In the genomic region with DNA sequence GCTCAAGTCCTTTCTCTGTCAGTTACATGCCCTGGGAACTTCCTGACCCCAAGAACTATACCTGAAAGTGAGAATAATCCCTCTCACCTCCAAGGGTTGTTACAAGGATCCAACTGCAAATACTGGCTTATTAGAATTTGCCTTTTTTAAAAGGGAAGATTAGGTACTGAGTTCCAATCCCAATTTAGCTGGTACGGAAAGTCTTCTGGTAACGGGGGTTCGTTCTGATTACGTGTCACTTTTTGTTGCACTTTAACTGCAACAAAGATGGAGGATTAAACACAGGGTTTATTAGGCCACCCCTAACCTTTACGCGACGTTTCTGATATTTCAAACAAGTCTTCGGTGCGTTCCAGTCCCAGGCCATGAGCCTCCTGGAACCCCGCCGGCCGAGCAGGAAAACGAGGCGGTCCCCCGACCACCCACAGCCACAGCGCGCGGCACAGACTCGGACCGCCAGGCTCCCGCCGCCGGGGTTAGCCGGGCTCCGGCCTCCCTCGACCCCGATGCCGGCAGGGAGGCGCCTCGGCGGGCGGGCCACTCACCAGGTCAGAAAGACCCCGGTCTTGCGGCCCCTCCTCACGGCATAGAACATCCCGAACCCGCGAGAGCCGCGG, we compare ENCODE assay signal across 8 cellular contexts. TPM values are rescaled to one million over a fixed set of nuclear protein-coding genes. Genes with fewer than 3 reads are reported as not detected.
A peak's percentile ranks its signal among the peaks of the same experiment; 100 is the strongest.
DNase-seq lines count a peak whose midpoint lies in the region; ATAC-seq lines count a peak whose summit lies in the region.

No MANE protein-coding gene starts in this region.

- peaks cover 34% of the 10 kb centered on the region for H3K4me1 Mint-ChIP-seq in activated naive CD4-positive, alpha-beta T cell treated with anti-CD3 and anti-CD28 coated beads for 36 hours (ENCODE audit: low read depth)
- peaks cover 30% of the 10 kb centered on the region for H3K4me1 Mint-ChIP-seq in activated CD4-positive, alpha-beta memory T cell treated with anti-CD3 and anti-CD28 coated beads for 36 hours (ENCODE audit: low read depth)
- peaks cover 33% of the 10 kb centered on the region for H3K4me1 Mint-ChIP-seq in stimulated activated memory B cell treated with anti-CD40 and anti-IgM and Interleukin-4, amounts not matched to agents 10 μg/mL and 1 μg/mL and 100 μg/mL, for 72 hours

- intact Hi-C loops in activated naive CD4-positive, alpha-beta T cell treated with anti-CD3 and anti-CD28 coated beads for 36 hours (cut with micrococcal nuclease), result loop anchor here (1.0 to 2.0 kb wide), 9 partner anchors 18 to 911 kb away; a partner anchor contains a TSS
- intact Hi-C loops in activated CD4-positive, alpha-beta memory T cell treated with anti-CD3 and anti-CD28 coated beads for 36 hours (cut with micrococcal nuclease), result loop anchor here (1.0 to 5.0 kb wide), 6 partner anchors 18 to 335 kb away; a partner anchor contains a TSS
- intact Hi-C loops in right cardiac atrium (cut with DNase I) (no loop called here), head of caudate nucleus (cut with DNase I) (loop anchor here (1.0 to 2.0 kb wide), 2 partner anchors 17 to 38 kb away; a partner anchor contains a TSS)

- H3K9me3 ChIP-seq in right cardiac atrium (ENCODE audit: control insufficient read depth, low read length), result no peaks in the 10 kb centered on the region

- CTCF ChIA-PET in activated naive CD4-positive, alpha-beta T cell treated with anti-CD3 and anti-CD28 coated beads for 36 hours (lab: Charles Lee), result interaction anchor here (0.6 to 1.4 kb wide), 4 partner anchors 18 to 93 kb away, joined by 4 to 8 read pairs (median 4); no protein-coding TSS in a partner anchor
- CTCF ChIA-PET in activated CD4-positive, alpha-beta memory T cell treated with anti-CD3 and anti-CD28 coated beads for 36 hours (lab: Charles Lee), result interaction anchor here (1.2 to 1.5 kb wide), 5 partner anchors 17 to 134 kb away, joined by 3 to 6 read pairs (median 3); a partner anchor contains a TSS

- H3K27me3 Mint-ChIP-seq in activated naive CD4-positive, alpha-beta T cell treated with anti-CD3 and anti-CD28 coated beads for 36 hours (ENCODE audit: low read depth), result no peaks in the 10 kb centered on the region
- H3K27me3 Mint-ChIP-seq in activated CD4-positive, alpha-beta memory T cell treated with anti-CD3 and anti-CD28 coated beads for 36 hours, result no peaks in the 10 kb centered on the region
- H3K27me3 Mint-ChIP-seq in stimulated activated memory B cell treated with anti-CD40 and anti-IgM and Interleukin-4, amounts not matched to agents 10 μg/mL and 1 μg/mL and 100 μg/mL, for 72 hours, result no peaks in the 10 kb centered on the region

- H3K4me1 ChIP-seq in right cardiac atrium (ENCODE audit: control insufficient read depth, insufficient read depth, low read length), result no peaks in the 10 kb centered on the region

- H3K36me3 Mint-ChIP-seq in activated naive CD4-positive, alpha-beta T cell treated with anti-CD3 and anti-CD28 coated beads for 36 hours (ENCODE audit: low read depth), result peaks cover 40% of the 10 kb centered on the region
- H3K36me3 Mint-ChIP-seq in activated CD4-positive, alpha-beta memory T cell treated with anti-CD3 and anti-CD28 coated beads for 36 hours, result peaks cover 37% of the 10 kb centered on the region
- H3K36me3 Mint-ChIP-seq in stimulated activated memory B cell treated with anti-CD40 and anti-IgM and Interleukin-4, amounts not matched to agents 10 μg/mL and 1 μg/mL and 100 μg/mL, for 72 hours, result peaks cover 47% of the 10 kb centered on the region

- peak overlapping the region; percentile 84 for H3K4me3 Mint-ChIP-seq in activated naive CD4-positive, alpha-beta T cell treated with anti-CD3 and anti-CD28 coated beads for 36 hours
- peak overlapping the region; percentile 86 for H3K4me3 Mint-ChIP-seq in activated CD4-positive, alpha-beta memory T cell treated with anti-CD3 and anti-CD28 coated beads for 36 hours
- H3K4me3 Mint-ChIP-seq in stimulated activated memory B cell treated with anti-CD40 and anti-IgM and Interleukin-4, amounts not matched to agents 10 μg/mL and 1 μg/mL and 100 μg/mL, for 72 hours, result peak overlapping the region; percentile 87

- WGBS in right cardiac atrium, result under 1% methylated on average over 40 of the region's 40 CpGs

- no peaks in the 10 kb centered on the region for H3K27me3 ChIP-seq in right cardiac atrium (ENCODE audit: control insufficient read depth, insufficient read depth)

- H3K9me3 Mint-ChIP-seq in activated naive CD4-positive, alpha-beta T cell treated with anti-CD3 and anti-CD28 coated beads for 36 hours, result no peaks in the 10 kb centered on the region
- no peaks in the 10 kb centered on the region for H3K9me3 Mint-ChIP-seq in activated CD4-positive, alpha-beta memory T cell treated with anti-CD3 and anti-CD28 coated beads for 36 hours
- H3K9me3 Mint-ChIP-seq in stimulated activated memory B cell treated with anti-CD40 and anti-IgM and Interleukin-4, amounts not matched to agents 10 μg/mL and 1 μg/mL and 100 μg/mL, for 72 hours, result no peaks in the 10 kb centered on the region

- POLR2A ChIA-PET in activated CD4-positive, alpha-beta memory T cell treated with anti-CD3 and anti-CD28 coated beads for 36 hours (lab: Charles Lee), result interaction anchor here (0.8 to 3.9 kb wide), 10 partner anchors 14 to 335 kb away, joined by 3 to 61 read pairs (median 4); a partner anchor contains a TSS

- peak overlapping the region; percentile 83 for H3K4me3 ChIP-seq in right cardiac atrium (ENCODE audit: low read length)

- peak overlapping the region; percentile 74 for H3K27ac ChIP-seq in right cardiac atrium (ENCODE audit: low read length)

- peak; percentile 26 for ATAC-seq in HG03097 (IDR thresholded peaks at IDR 0.05; ENCODE audit: low FRiP score, unreplicated experiment)
- peak in 1 of 2 donors; percentile 53 for ATAC-seq in right cardiac atrium
- ATAC-seq in stimulated activated memory B cell treated with anti-CD40 and anti-IgM and Interleukin-4, amounts not matched to agents 10 μg/mL and 1 μg/mL and 100 μg/mL, for 72 hours, result peak; percentile 44

- peak overlapping the region; percentile 90 for H3K27ac Mint-ChIP-seq in activated naive CD4-positive, alpha-beta T cell treated with anti-CD3 and anti-CD28 coated beads for 36 hours
- peak overlapping the region; percentile 93 for H3K27ac Mint-ChIP-seq in activated CD4-positive, alpha-beta memory T cell treated with anti-CD3 and anti-CD28 coated beads for 36 hours
- peak overlapping the region; percentile 94 for H3K27ac Mint-ChIP-seq in stimulated activated memory B cell treated with anti-CD40 and anti-IgM and Interleukin-4, amounts not matched to agents 10 μg/mL and 1 μg/mL and 100 μg/mL, for 72 hours

- DNase-seq in activated naive CD4-positive, alpha-beta T cell treated with anti-CD3 and anti-CD28 coated beads for 36 hours, result no peak
- DNase-seq in activated naive CD4-positive, alpha-beta T cell treated with anti-CD3 and anti-CD28 coated beads, Interleukin-2, amount 50 U/mL, for 16 hours, result no peak
- DNase-seq in activated CD4-positive, alpha-beta memory T cell treated with anti-CD3 and anti-CD28 coated beads for 36 hours, result no peak
- no peak for DNase-seq in right cardiac atrium
- no peak for DNase-seq in head of caudate nucleus
- no peak for DNase-seq in glomerular visceral epithelial cell (ENCODE audit: extremely low spot score)

RNA-seq across cellular contexts. Expression of a gene that starts 0.4 kb away (rescaled TPM):
- 10 to 100 TPM; 23.0 to 24.0 TPM for total RNA-seq in activated naive CD4-positive, alpha-beta T cell treated with anti-CD3 and anti-CD28 coated beads for 36 hours
- 10 to 100 TPM; 23.6 to 24.8 TPM for total RNA-seq in activated CD4-positive, alpha-beta memory T cell treated with anti-CD3 and anti-CD28 coated beads for 36 hours
- 10 to 100 TPM; 19.6 to 21.2 (median 20.0) TPM for total RNA-seq in right cardiac atrium
- 17.3 TPM for polyA plus RNA-seq in right cardiac atrium

RNA-seq across cellular contexts. Expression of a gene that starts 17.4 kb away (rescaled TPM):
- total RNA-seq in activated naive CD4-positive, alpha-beta T cell treated with anti-CD3 and anti-CD28 coated beads for 36 hours, result 1,000 to 10,000 TPM; 1,982 to 2,051 TPM
- total RNA-seq in activated CD4-positive, alpha-beta memory T cell treated with anti-CD3 and anti-CD28 coated beads for 36 hours, result 1,000 to 10,000 TPM; 1,694 to 1,737 TPM
- total RNA-seq in right cardiac atrium, result 100 to 1,000 TPM; 741 to 785 (median 759) TPM
- 1,436 TPM for polyA plus RNA-seq in right cardiac atrium

RNA-seq across cellular contexts. Expression of a gene that starts 37.2 kb away (rescaled TPM):
- under 1 TPM in 1 of 2 experiments, not detected in 1; 0.15 TPM for total RNA-seq in activated naive CD4-positive, alpha-beta T cell treated with anti-CD3 and anti-CD28 coated beads for 36 hours
- total RNA-seq in activated CD4-positive, alpha-beta memory T cell treated with anti-CD3 and anti-CD28 coated beads for 36 hours, result under 1 TPM in 1 of 2 experiments, not detected in 1; 0.31 TPM
- 10 to 100 TPM; 12.5 to 67.8 (median 36.3) TPM for total RNA-seq in right cardiac atrium
- 70.6 TPM for polyA plus RNA-seq in right cardiac atrium

RNA-seq across cellular contexts. Expression of a gene that starts 38.4 kb away (rescaled TPM):
- total RNA-seq in activated naive CD4-positive, alpha-beta T cell treated with anti-CD3 and anti-CD28 coated beads for 36 hours, result 10 to 100 TPM; 45.6 to 49.8 TPM
- 10 to 100 TPM; 36.0 to 36.4 TPM for total RNA-seq in activated CD4-positive, alpha-beta memory T cell treated with anti-CD3 and anti-CD28 coated beads for 36 hours
- 100 to 1,000 TPM; 124 to 195 (median 159) TPM for total RNA-seq in right cardiac atrium
- 132 TPM for polyA plus RNA-seq in right cardiac atrium

Comparison
In these comparisons a context has a peak if more than half of its experiments do, and no peak if none do; other contexts are left out.
1. RNA of a gene that starts 37.2 kb away (total RNA-seq): 12.5 to 67.8 TPM in right cardiac atrium; 0.31 TPM in activated CD4-positive, alpha-beta memory T cell treated with anti-CD3 and anti-CD28 coated beads for 36 hours and 0.15 TPM in activated naive CD4-positive, alpha-beta T cell treated with anti-CD3 and anti-CD28 coated beads for 36 hours; every median in the first group is over 10 times any median in the second.
2. intact Hi-C loops: an anchor here in activated naive CD4-positive, alpha-beta T cell treated with anti-CD3 and anti-CD28 coated beads for 36 hours (1.0 to 2.0 kb wide), activated CD4-positive, alpha-beta memory T cell treated with anti-CD3 and anti-CD28 coated beads for 36 hours (1.0 to 5.0 kb wide) and head of caudate nucleus (1.0 to 2.0 kb wide); none called in right cardiac atrium.
3. Peak in every context shown above with its lines, with median percentiles within 50 percentile points of each other: H3K27ac Mint-ChIP-seq and H3K4me3 Mint-ChIP-seq.